In genomic region chr5:150208187-150209015, GRCh38 we compare ENCODE assay signal across 9 cellular contexts. TPM values are rescaled to one million over a fixed set of nuclear protein-coding genes. Genes with fewer than 3 reads are reported as not detected.
DNase-seq lines count a peak whose midpoint lies in the region; ATAC-seq and TF ChIP-seq lines count a peak whose summit lies in the region.
"Had no signal": no experiment of that assay in that cellular context is flagged by ENCODE, and none has a peak within 500 bp of the region (broad histone marks: within the 10 kb centered on the region; RNA-seq: fewer than 3 reads in every experiment).

No MANE protein-coding gene starts in this region.

- H3K79me2 ChIP-seq in fibroblast of lung (ENCODE audit: control insufficient read depth, insufficient read depth, low read length): no peaks in the 10 kb centered on the region

- peak overlapping the region; percentile 47 for H3K27ac ChIP-seq in RWPE2 (ENCODE audit: poor library complexity, severe bottlenecking)
- H3K27ac ChIP-seq in fibroblast of lung (ENCODE audit: insufficient read depth, low read length): peak overlapping the region; percentile 69
- peak overlapping the region in 15 of 21 experiments; percentile 34 to 74 (median 62) for H3K27ac ChIP-seq in skin epidermis

- H3K9me3 ChIP-seq in RWPE2 (ENCODE audit: severe bottlenecking) (no peaks in the 10 kb centered on the region), fibroblast of lung (ENCODE audit: control insufficient read depth, insufficient read depth, low read depth, low read length) (no peaks in the 10 kb centered on the region)

- H3K36me3 ChIP-seq in H7 (replicated peaks; ENCODE audit: control insufficient read depth, insufficient read depth, low read length): no peaks in the 10 kb centered on the region
- H3K36me3 ChIP-seq in RWPE2 (ENCODE audit: low read depth): no peaks in the 10 kb centered on the region
- H3K36me3 ChIP-seq in fibroblast of lung (ENCODE audit: control insufficient read depth, insufficient read depth, low read length): no peaks in the 10 kb centered on the region

- DNase-seq in H7 (peak; percentile 71), RWPE2 (ENCODE audit: low spot score) (no peak), fibroblast of lung (ENCODE audit: low read depth in 2 of 2) (peak; percentile 56 to 78), Right ventricle myocardium inferior (ENCODE audit: missing footprints) (no peak)
- DNase-seq: dorsolateral prefrontal cortex had no signal

- ATAC-seq in RWPE2 (ENCODE audit: low read depth) (peak; percentile 83), GM21717 (IDR thresholded peaks at IDR 0.05; ENCODE audit: unreplicated experiment) (no peak), Right ventricle myocardium inferior (no peak), GM21367 (IDR thresholded peaks at IDR 0.05; ENCODE audit: unreplicated experiment) (no peak)

- H4K20me1 ChIP-seq in fibroblast of lung (ENCODE audit: control insufficient read depth, extremely low read depth, insufficient read depth, low read length): no peaks in the 10 kb centered on the region

- H3K27me3 ChIP-seq in H7 (ENCODE audit: control insufficient read depth, insufficient read depth, low read length): peaks cover under 1% of the 10 kb centered on the region
- H3K27me3 ChIP-seq in RWPE2 (ENCODE audit: insufficient read depth, poor library complexity, severe bottlenecking): no peaks in the 10 kb centered on the region
- H3K27me3 ChIP-seq in fibroblast of lung (ENCODE audit: control insufficient read depth, insufficient read depth, low read length): no peaks in the 10 kb centered on the region
- H3K27me3 ChIP-seq: dorsolateral prefrontal cortex had no signal

- H2AFZ ChIP-seq in fibroblast of lung (ENCODE audit: low read length): no peak overlapping the region

- intact Hi-C loops in Right ventricle myocardium inferior (cut with DNase I): no loop called here

- peak overlapping the region; percentile 27 for H3K4me2 ChIP-seq in fibroblast of lung (ENCODE audit: extremely low read depth, insufficient read depth, low read length)

- no peak overlapping the region for H3K9ac ChIP-seq in fibroblast of lung (ENCODE audit: insufficient read depth, low read length)

- TF ChIP-seq CTCF in RWPE2 (IDR thresholded peaks at IDR 0.05; ENCODE audit: poor library complexity, severe bottlenecking): no peak
- no peak for TF ChIP-seq CTCF in fibroblast of lung (conservative IDR thresholded peaks at IDR 0.05 in 1 of 2, IDR thresholded peaks at IDR 0.05 in 1 of 2; ENCODE audit: low read depth in 1 of 2, low read length in 2 of 2)

- H3K4me1 ChIP-seq in RWPE2 (ENCODE audit: insufficient read depth, poor library complexity, severe bottlenecking): peaks cover 13% of the 10 kb centered on the region
- H3K4me1 ChIP-seq in fibroblast of lung (ENCODE audit: control insufficient read depth, extremely low read depth, insufficient read depth, low read length): peaks cover 12% of the 10 kb centered on the region

- H3K4me3 ChIP-seq in H7 (ENCODE audit: insufficient read depth, low read depth, low read length): no peak overlapping the region
- no peak overlapping the region for H3K4me3 ChIP-seq in RWPE2 (ENCODE audit: severe bottlenecking)
- H3K4me3 ChIP-seq in fibroblast of lung (replicated peaks in 1 of 4; ENCODE audit: control extremely low read depth in 1 of 4, insufficient read depth in 1 of 4, low read depth in 3 of 4, low read length in 4 of 4): no peak overlapping the region
- no peak overlapping the region for H3K4me3 ChIP-seq in skin epidermis

RNA-seq across cellular contexts. Expression of gene SLC6A7, which starts 18.5 kb away (rescaled TPM):
- total RNA-seq in H7 (2014; rRNA removed; shearing (Covaris generic)): not detected in 2 replicates
- total RNA-seq in fibroblast of lung: not detected in 2 replicates
- 0.02 TPM in 1 of 2 replicates, not detected in the other for polyA plus RNA-seq in fibroblast of lung
- 0.03 TPM in 1 of 2 replicates, not detected in the other for polyA plus RNA-seq in fibroblast of lung (2012)
- not detected in 2 replicates for polyA minus RNA-seq in fibroblast of lung (ENCODE audit: low replicate concordance)
- not detected for total RNA-seq in Right ventricle myocardium inferior
- total RNA-seq: urinary bladder had no signal

RNA-seq across cellular contexts. Expression of gene CDX1, which starts 41.8 kb away (rescaled TPM):
- 0.62 TPM in 1 of 2 replicates, not detected in the other for total RNA-seq in H7 (2014; rRNA removed; shearing (Covaris generic))
- total RNA-seq in fibroblast of lung (under 0.01 and 0.33 TPM in 2 replicates), Right ventricle myocardium inferior (not detected)
- polyA plus RNA-seq in fibroblast of lung: 0.09 and 1.8 TPM in 2 replicates
- 1.6 TPM in 1 of 2 replicates, not detected in the other for polyA plus RNA-seq in fibroblast of lung (2012)
- polyA minus RNA-seq in fibroblast of lung (ENCODE audit: low replicate concordance): 1.5 TPM in 1 of 2 replicates, not detected in the other
- polyA plus RNA-seq: urinary bladder had no signal

RNA-seq across cellular contexts. Expression of gene PDGFRB, which starts 52.8 kb away (rescaled TPM):
- total RNA-seq in H7 (2014; rRNA removed; shearing (Covaris generic)): 0.48 and 3.2 TPM in 2 replicates
- total RNA-seq in fibroblast of lung: 151 and 231 TPM in 2 replicates
- 77.4 and 347 TPM in 2 replicates for polyA plus RNA-seq in fibroblast of lung
- polyA plus RNA-seq in fibroblast of lung (2012): 109 and 618 TPM in 2 replicates
- 549 and 2,332 TPM in 2 replicates for polyA minus RNA-seq in fibroblast of lung (ENCODE audit: low replicate concordance)
- 57.2 TPM for total RNA-seq in Right ventricle myocardium inferior

Comparison
In these comparisons a context has a peak if more than half of its experiments do, and no peak if none do; other contexts are left out.
1. DNase-seq: peak in H7 (single experiment) and fibroblast of lung (2 of 2); none in RWPE2 (single experiment) and Right ventricle myocardium inferior (single experiment).
2. RNA of gene PDGFRB, which starts 52.8 kb away (total RNA-seq): 151 to 231 TPM in fibroblast of lung and 57.2 TPM in Right ventricle myocardium inferior (single experiment); 0.48 to 3.2 TPM in H7; every median in the first group is over 10 times any median in the second.
3. Peak in every context shown above with its lines, with median percentiles within 50 percentile points of each other: H3K27ac ChIP-seq.